In the genomic region with DNA sequence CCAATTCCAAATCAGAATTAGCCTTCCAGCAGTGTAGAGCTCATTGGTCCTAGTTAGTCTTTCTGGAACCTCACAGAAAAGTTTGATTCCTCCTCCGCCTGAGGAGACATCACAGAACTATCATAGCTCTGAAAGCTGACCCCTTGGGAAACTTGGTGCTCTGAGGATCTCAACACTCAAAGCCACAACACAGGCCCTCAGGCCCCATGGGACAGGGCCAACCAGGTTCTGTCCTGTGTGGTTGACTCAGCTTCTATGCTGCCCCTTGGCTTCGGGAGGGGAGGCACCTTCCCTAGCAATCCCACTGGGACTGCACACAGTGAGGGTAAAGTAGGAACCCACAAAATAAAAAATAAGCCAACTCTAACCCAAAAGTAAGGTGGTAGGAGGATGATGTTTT, we compare ENCODE assay signal across 22 cellular contexts.
DNase-seq lines count a peak whose midpoint lies in the region; ATAC-seq and TF ChIP-seq lines count a peak whose summit lies in the region.
"Had no signal": no experiment of that assay in that cellular context is flagged by ENCODE, and none has a peak within 500 bp of the region (broad histone marks: within the 10 kb centered on the region; RNA-seq: fewer than 3 reads in every experiment).

No MANE protein-coding gene starts in this region.

- H3K4me1 ChIP-seq in BLaER1 (peaks cover 30% of the 10 kb centered on the region), SJCRH30 (peaks cover 61% of the 10 kb centered on the region), aorta (ENCODE audit: control insufficient read depth in 1 of 2, insufficient read depth in 2 of 2, low read length in 2 of 2) (peaks cover 0 to 2% of the 10 kb centered on the region in 2 donors)
- H3K4me1 ChIP-seq: Caco-2 had no signal

- no peaks in the 10 kb centered on the region for H3K36me3 ChIP-seq in BLaER1
- H3K36me3 ChIP-seq in SJCRH30 = no peaks in the 10 kb centered on the region
- no peaks in the 10 kb centered on the region for H3K36me3 ChIP-seq in aorta (ENCODE audit: control insufficient read depth in 1 of 2, insufficient read depth in 2 of 2, low read length in 1 of 2)
- H3K36me3 ChIP-seq: MG63 had no signal

- peak overlapping the region; percentile 40 for H3K27ac Mint-ChIP-seq in neural crest cell (ENCODE audit: unreplicated experiment)
- H3K27ac Mint-ChIP-seq: CD8-positive, alpha-beta T cell had no signal

- TF ChIP-seq CTCF in neural crest cell (conservative IDR thresholded peaks at IDR 0.05) = no peak

- no peak overlapping the region for H3K9ac ChIP-seq in BLaER1
- H3K9ac ChIP-seq: SK-N-SH had no signal

- intact Hi-C loops in aorta (cut with DNase I) = no loop called here

- H3K4me3 Mint-ChIP-seq in neural crest cell = no peak overlapping the region
- H3K4me3 Mint-ChIP-seq: CD8-positive, alpha-beta T cell had no signal

- H3K9me3 Mint-ChIP-seq in neural crest cell = no peaks in the 10 kb centered on the region
- H3K9me3 Mint-ChIP-seq: CD8-positive, alpha-beta T cell had no signal

- no peaks in the 10 kb centered on the region for H3K27me3 ChIP-seq in BLaER1
- no peaks in the 10 kb centered on the region for H3K27me3 ChIP-seq in SJCRH30
- no peaks in the 10 kb centered on the region for H3K27me3 ChIP-seq in aorta (ENCODE audit: control insufficient read depth in 1 of 2, insufficient read depth in 2 of 2, low read length in 1 of 2)
- H3K27me3 ChIP-seq: MG63 had no signal

- H3K36me3 Mint-ChIP-seq in neural crest cell (ENCODE audit: low read depth) = no peaks in the 10 kb centered on the region
- H3K36me3 Mint-ChIP-seq: CD8-positive, alpha-beta T cell had no signal

- no peak overlapping the region for H3K4me3 ChIP-seq in BLaER1
- no peak overlapping the region for H3K4me3 ChIP-seq in SJCRH30
- H3K4me3 ChIP-seq in aorta (ENCODE audit: low read length in 2 of 2) = no peak overlapping the region
- H3K4me3 ChIP-seq: A549, MG63 had no signal

- ATAC-seq in HG03565 (IDR thresholded peaks at IDR 0.05; ENCODE audit: unreplicated experiment) (no peak), aorta (ENCODE audit: low FRiP score) (no peak)
- ATAC-seq: A549; CD8-positive, alpha-beta T cell; Panc1 had no signal

- H3K4me2 ChIP-seq in BLaER1 = peak overlapping the region; percentile 68
- H3K4me2 ChIP-seq: A549, SK-N-SH had no signal

- H4K20me1 ChIP-seq in BLaER1 = no peaks in the 10 kb centered on the region

- H3K27me3 Mint-ChIP-seq in neural crest cell (ENCODE audit: low read depth) = peaks cover 4% of the 10 kb centered on the region

- no peak overlapping the region for H3K27ac ChIP-seq in BLaER1
- H3K27ac ChIP-seq in SJCRH30 = peak overlapping the region; percentile 75; the same call in 1 of the 2 replicates
- H3K27ac ChIP-seq in aorta (ENCODE audit: low read depth in 1 of 2, low read length in 2 of 2) = no peak overlapping the region
- H3K27ac ChIP-seq: C4-2B had no signal

- 90 to 98% methylated on average over 2 of the region's 2 CpGs for WGBS in aorta, 2 donors

- H3K9me3 ChIP-seq in BLaER1 (no peaks in the 10 kb centered on the region), SJCRH30 (replicated peaks) (no peaks in the 10 kb centered on the region), aorta (ENCODE audit: control insufficient read depth, low read length) (no peaks in the 10 kb centered on the region)
- H3K9me3 ChIP-seq: A549, Caco-2, MG63, SK-N-SH had no signal

- H3K4me1 Mint-ChIP-seq in neural crest cell = peaks cover 13% of the 10 kb centered on the region

- DNase-seq in EL (peak; percentile 25), SJCRH30 (peak in 1 of 2 experiments; percentile 29), neural crest cell (ENCODE audit: low read depth, low spot score) (no peak), aorta (no peak), SIG-M5 treated with dmso at 0.1 percent for 504 hours (lab: John Stamatoyannopoulos, UW; ENCODE audit: unreplicated experiment) (no peak)
- DNase-seq: AML-193; Caco-2; CD8-positive, alpha-beta T cell; DMS79; KBM-7; MG63; NCI-H2029; NCI-H2227 treated with DMSO at 0.1 percent for 48 hours; NCI-H526 treated with DMSO at 0.1 percent for 48 hours; SHP77 treated with DMSO at 0.1 percent for 48 hours; SK-N-SH; SW 1271 had no signal
